In genomic region chr5:68196876-68197275, GRCh38 we compare ENCODE assay signal across 7 cellular contexts. TPM values are rescaled to one million over a fixed set of nuclear protein-coding genes. Genes with fewer than 3 reads are reported as not detected.
A peak's percentile ranks its signal among the peaks of the same experiment; 100 is the strongest.
DNase-seq lines count a peak whose midpoint lies in the region; ATAC-seq and TF ChIP-seq lines count a peak whose summit lies in the region.

No MANE protein-coding gene starts in this region.

- no peak for TF ChIP-seq CTCF in tibial nerve (IDR thresholded peaks at IDR 0.05)
- no peak for TF ChIP-seq CTCF in suprapubic skin (IDR thresholded peaks at IDR 0.05)

- H3K9me3 ChIP-seq in tibial nerve (no peaks in the 10 kb centered on the region), suprapubic skin (no peaks in the 10 kb centered on the region)

- H3K9me3 Mint-ChIP-seq in activated CD4-positive, alpha-beta T cell treated with anti-CD3 and anti-CD28 coated beads, Interleukin-2, amount 10 ng/mL, durations not matched to agents 7 days and 5 days, result no peaks in the 10 kb centered on the region

- ATAC-seq in GM19351 (IDR thresholded peaks at IDR 0.05; ENCODE audit: unreplicated experiment) (peak; percentile 100), HG02981 (IDR thresholded peaks at IDR 0.05; ENCODE audit: unreplicated experiment) (peak; percentile 97)

- H3K27ac Mint-ChIP-seq in activated CD4-positive, alpha-beta T cell treated with anti-CD3 and anti-CD28 coated beads, Interleukin-2, amount 10 ng/mL, durations not matched to agents 7 days and 5 days, result no peak overlapping the region

- H3K27ac ChIP-seq in tibial nerve (peak overlapping the region in 2 of 4 donors; percentile 7 to 21), suprapubic skin (no peak overlapping the region)

- 81 to 86% methylated on average over 6 of the region's 6 CpGs for WGBS in tibial nerve, 2 donors
- 92% methylated on average over 6 of the region's 6 CpGs for WGBS in suprapubic skin

- DNase-seq in RPMI8226 (peak; percentile 89), tibial nerve (ENCODE audit: low spot score in 2 of 2) (peak in 1 of 2 donors; percentile 38), suprapubic skin (ENCODE audit: low spot score in 2 of 2) (no peak)
- DNase-seq in activated CD4-positive, alpha-beta T cell treated with anti-CD3 and anti-CD28 coated beads, Interleukin-2, amount 50 U/mL, for 1 hour, result no peak
- no peak for DNase-seq in activated CD4-positive, alpha-beta T cell treated with anti-CD3 and anti-CD28 coated beads, Interleukin-2, amount 10 ng/mL, durations not matched to agents 7 days and 5 days

- H3K4me1 ChIP-seq in tibial nerve (peaks cover 0 to 13% (median 2%) of the 10 kb centered on the region in 4 donors), suprapubic skin (peaks cover 1% of the 10 kb centered on the region)

- H3K27me3 Mint-ChIP-seq in activated CD4-positive, alpha-beta T cell treated with anti-CD3 and anti-CD28 coated beads, Interleukin-2, amount 10 ng/mL, durations not matched to agents 7 days and 5 days, result peaks cover 2% of the 10 kb centered on the region

- H3K27me3 ChIP-seq in tibial nerve, result no peaks in the 10 kb centered on the region
- no peaks in the 10 kb centered on the region for H3K27me3 ChIP-seq in suprapubic skin

- POLR2A ChIA-PET in activated CD4-positive, alpha-beta T cell treated with anti-CD3 and anti-CD28 coated beads, Interleukin-2, amount 10 ng/mL, durations not matched to agents 7 days and 5 days (lab: Charles Lee), result no interaction called here

- no peak for TF ChIP-seq POLR2A in tibial nerve (IDR thresholded peaks at IDR 0.05)
- no peak for TF ChIP-seq POLR2A in suprapubic skin (IDR thresholded peaks at IDR 0.05)

- no peak overlapping the region for H3K4me3 Mint-ChIP-seq in activated CD4-positive, alpha-beta T cell treated with anti-CD3 and anti-CD28 coated beads, Interleukin-2, amount 10 ng/mL, durations not matched to agents 7 days and 5 days

- CTCF ChIA-PET in activated CD4-positive, alpha-beta T cell treated with anti-CD3 and anti-CD28 coated beads, Interleukin-2, amount 10 ng/mL, durations not matched to agents 7 days and 5 days (lab: Charles Lee), result interaction anchor here (0.7 kb wide), 1 partner anchor 603 kb away, joined by 3 read pairs; no protein-coding TSS in a partner anchor

- H3K36me3 Mint-ChIP-seq in activated CD4-positive, alpha-beta T cell treated with anti-CD3 and anti-CD28 coated beads, Interleukin-2, amount 10 ng/mL, durations not matched to agents 7 days and 5 days (ENCODE audit: low read depth), result no peaks in the 10 kb centered on the region

- peak; percentile 36 to 81 for TF ChIP-seq EP300 in tibial nerve (IDR thresholded peaks at IDR 0.05)
- TF ChIP-seq EP300 in suprapubic skin (IDR thresholded peaks at IDR 0.05), result no peak

- H3K36me3 ChIP-seq in tibial nerve, result no peaks in the 10 kb centered on the region
- H3K36me3 ChIP-seq in suprapubic skin, result no peaks in the 10 kb centered on the region

- H3K4me1 Mint-ChIP-seq in activated CD4-positive, alpha-beta T cell treated with anti-CD3 and anti-CD28 coated beads, Interleukin-2, amount 10 ng/mL, durations not matched to agents 7 days and 5 days, result no peaks in the 10 kb centered on the region

- no peak overlapping the region for H3K4me3 ChIP-seq in tibial nerve
- H3K4me3 ChIP-seq in suprapubic skin, result no peak overlapping the region

RNA-seq across cellular contexts. Expression of gene PIK3R1, which starts 18.7 kb away (rescaled TPM):
- total RNA-seq in tibial nerve, result 100 to 1,000 TPM; 166 to 621 (median 433) TPM
- total RNA-seq in activated CD4-positive, alpha-beta T cell treated with anti-CD3 and anti-CD28 coated beads, Interleukin-2, amount 10 ng/mL, durations not matched to agents 7 days and 5 days, result 10 to 100 TPM; 75.6 to 97.0 TPM
- 100 to 1,000 TPM in 3 of 4 donors, 10 to 100 TPM in 1; 96.5 to 257 (median 181) TPM for total RNA-seq in suprapubic skin
